Comparison of ENCODE assay signal across 9 cellular contexts in genomic region chr13:36297259-36297599, GRCh38. TPM values are rescaled to one million over a fixed set of nuclear protein-coding genes. Genes with fewer than 3 reads are reported as not detected.
A peak's percentile ranks its signal among the peaks of the same experiment; 100 is the strongest.
DNase-seq lines count a peak whose midpoint lies in the region; ATAC-seq and TF ChIP-seq lines count a peak whose summit lies in the region.
"Had no signal": no experiment of that assay in that cellular context is flagged by ENCODE, and none has a peak within 500 bp of the region (broad histone marks: within the 10 kb centered on the region; RNA-seq: fewer than 3 reads in every experiment).

No MANE protein-coding gene starts in this region.

- peak overlapping the region; percentile 81 for H3K4me2 ChIP-seq in neuronal stem cell (ENCODE audit: insufficient read depth, low read length, poor library complexity, severe bottlenecking)

- H2BK120ac ChIP-seq in neuronal stem cell (ENCODE audit: low read depth, low read length), result no peak overlapping the region

- H3K4me1 ChIP-seq in neuronal stem cell (ENCODE audit: control insufficient read depth in 2 of 2, insufficient read depth in 1 of 2, low read depth in 1 of 2, low read length in 2 of 2), result peaks cover 5 to 6% of the 10 kb centered on the region in 2 donors

- H3K9me3 ChIP-seq in neuronal stem cell (replicated peaks in 1 of 2; ENCODE audit: control insufficient read depth in 2 of 2, insufficient read depth in 1 of 2, low read depth in 1 of 2, low read length in 2 of 2), result no peaks in the 10 kb centered on the region

- H4K91ac ChIP-seq in neuronal stem cell (ENCODE audit: low read depth, low read length, poor library complexity), result no peak overlapping the region

- no peaks in the 10 kb centered on the region for H3K27me3 ChIP-seq in neuronal stem cell (ENCODE audit: control insufficient read depth in 3 of 3, insufficient read depth in 3 of 3, low read depth in 1 of 3, low read length in 3 of 3)

- H3K4me3 ChIP-seq in fibroblast of mammary gland (ENCODE audit: control insufficient read depth, low read depth, low read length) (peak overlapping the region; percentile 79), neuronal stem cell (ENCODE audit: low read length in 2 of 2) (peak overlapping the region; percentile 44 to 80)

- peak overlapping the region; percentile 21 for H3K27ac ChIP-seq in neuronal stem cell (replicated peaks; ENCODE audit: low read length)
- H3K27ac ChIP-seq: 22Rv1 had no signal

- ATAC-seq in HG02759 (IDR thresholded peaks at IDR 0.05; ENCODE audit: unreplicated experiment), result peak; percentile 70
- peak; percentile 72 for ATAC-seq in SK-N-SH treated with all-trans-retinoic acid at 6 μM for 48 hours

- H2BK15ac ChIP-seq in neuronal stem cell (ENCODE audit: low read length), result peak overlapping the region; percentile 56

- H3K14ac ChIP-seq in neuronal stem cell (ENCODE audit: low read length), result no peak overlapping the region

- TF ChIP-seq CTCF in fibroblast of mammary gland (conservative IDR thresholded peaks at IDR 0.05; ENCODE audit: control insufficient read depth, insufficient read depth, low read depth, low read length), result no peak

- H3K23ac ChIP-seq in neuronal stem cell (ENCODE audit: low read depth, low read length, poor library complexity), result peak overlapping the region; percentile 75

- peaks cover 0 to 19% of the 10 kb centered on the region in 2 donors for H3K36me3 ChIP-seq in neuronal stem cell (replicated peaks in 1 of 2; ENCODE audit: control insufficient read depth in 2 of 2, insufficient read depth in 2 of 2, low read length in 2 of 2)

- no CpG with 5 or more reads among the region's 11 CpGs for WGBS in neuronal stem cell (ENCODE audit: extremely low coverage in 2 of 2, insufficient read length in 2 of 2, insufficient replicate concordance in 1 of 2), 2 donors

- H3K9ac ChIP-seq in neuronal stem cell (ENCODE audit: low read depth, low read length, poor library complexity), result peak overlapping the region; percentile 64

- H3K79me1 ChIP-seq in neuronal stem cell (ENCODE audit: low read depth, low read length), result no peaks in the 10 kb centered on the region

- H3K4ac ChIP-seq in neuronal stem cell (ENCODE audit: low read length), result no peak overlapping the region

- no peak overlapping the region for H2BK5ac ChIP-seq in neuronal stem cell (ENCODE audit: low read length)

- DNase-seq in DMS 273 (lab: John Stamatoyannopoulos, UW; ENCODE audit: unreplicated experiment) (peak; percentile 48), DMS 273 treated with DMSO at 0.1 percent for 48 hours (lab: John Stamatoyannopoulos, UW) (no peak), fibroblast of mammary gland (ENCODE audit: low read depth) (peak; percentile 37), neuronal stem cell (ENCODE audit: low spot score) (no peak), cerebellum (ENCODE audit: low spot score) (no peak), activated gamma-delta T cell treated with Interleukin-2 at 50 U/mL for 16 hours (no peak)

- H2AK5ac ChIP-seq in neuronal stem cell (ENCODE audit: low read depth, low read length), result no peak overlapping the region

- peak overlapping the region; percentile 80 for H2AFZ ChIP-seq in neuronal stem cell (ENCODE audit: low read length)

- peak overlapping the region; percentile 86 for H4K8ac ChIP-seq in neuronal stem cell (ENCODE audit: low read depth, low read length)

- H3K18ac ChIP-seq in neuronal stem cell (ENCODE audit: low read length), result peak overlapping the region; percentile 87

- H2BK12ac ChIP-seq in neuronal stem cell (ENCODE audit: low read length), result peak overlapping the region; percentile 97

TF ChIP-seq in SK-N-SH treated with all-trans-retinoic acid at 6 μM for 48 hours, 23 proteins besides CTCF, POLR2A, EP300 and RAD21:
- no peak for TF ChIP-seq ZNF565 (CRISPR knock-in tag; conservative IDR thresholded peaks at IDR 0.05; ENCODE audit: low read depth)
- TF ChIP-seq ISL1 (CRISPR knock-in tag; IDR thresholded peaks at IDR 0.05), result no peak
- TF ChIP-seq ZFP3 (CRISPR knock-in tag; IDR thresholded peaks at IDR 0.05), result no peak
- TF ChIP-seq GLIS3 (CRISPR knock-in tag; IDR thresholded peaks at IDR 0.05), result no peak
- TF ChIP-seq ZNF70 (CRISPR knock-in tag; IDR thresholded peaks at IDR 0.05), result no peak
- TF ChIP-seq POU6F1 (CRISPR knock-in tag; IDR thresholded peaks at IDR 0.05; ENCODE audit: borderline replicate concordance, low read depth), result no peak
- no peak for TF ChIP-seq CREB5 (CRISPR knock-in tag; IDR thresholded peaks at IDR 0.05; ENCODE audit: low read depth)
- TF ChIP-seq RARB (CRISPR knock-in tag; IDR thresholded peaks at IDR 0.05), result no peak
- TF ChIP-seq TOX (CRISPR knock-in tag; IDR thresholded peaks at IDR 0.05; ENCODE audit: borderline replicate concordance), result no peak
- TF ChIP-seq SNAI2 (CRISPR knock-in tag; IDR thresholded peaks at IDR 0.05), result no peak
- TF ChIP-seq OSR1 (CRISPR knock-in tag; IDR thresholded peaks at IDR 0.05), result no peak
- TF ChIP-seq ESRRG (CRISPR knock-in tag; IDR thresholded peaks at IDR 0.05), result no peak
- no peak for TF ChIP-seq CSDC2 (CRISPR knock-in tag; IDR thresholded peaks at IDR 0.05)

RNA-seq across cellular contexts. Expression of gene CCDC169, which starts 0.4 kb away (rescaled TPM):
- polyA plus RNA-seq in neuronal stem cell (2013, experiment 1 of 2), result 8.4 TPM
- polyA plus RNA-seq in neuronal stem cell (2013, experiment 2 of 2), result 9.4 TPM
- 4.9 TPM for total RNA-seq in cerebellum

RNA-seq across cellular contexts. Expression of gene SPART, which starts 49.0 kb away (rescaled TPM):
- 63.6 TPM for polyA plus RNA-seq in neuronal stem cell (2013, experiment 1 of 2)
- 63.9 TPM for polyA plus RNA-seq in neuronal stem cell (2013, experiment 2 of 2)
- 40.1 TPM for total RNA-seq in cerebellum

Comparison
In these comparisons a context has a peak if more than half of its experiments do, and no peak if none do; other contexts are left out.
1. DNase-seq: peak in DMS 273 (single experiment) and fibroblast of mammary gland (single experiment); none in DMS 273 treated with DMSO at 0.1 percent for 48 hours (single experiment), neuronal stem cell (single experiment), cerebellum (single experiment) and activated gamma-delta T cell treated with Interleukin-2 at 50 U/mL for 16 hours (single experiment).